Comparison of ENCODE assay signal across 1 cellular context in the genomic region with DNA sequence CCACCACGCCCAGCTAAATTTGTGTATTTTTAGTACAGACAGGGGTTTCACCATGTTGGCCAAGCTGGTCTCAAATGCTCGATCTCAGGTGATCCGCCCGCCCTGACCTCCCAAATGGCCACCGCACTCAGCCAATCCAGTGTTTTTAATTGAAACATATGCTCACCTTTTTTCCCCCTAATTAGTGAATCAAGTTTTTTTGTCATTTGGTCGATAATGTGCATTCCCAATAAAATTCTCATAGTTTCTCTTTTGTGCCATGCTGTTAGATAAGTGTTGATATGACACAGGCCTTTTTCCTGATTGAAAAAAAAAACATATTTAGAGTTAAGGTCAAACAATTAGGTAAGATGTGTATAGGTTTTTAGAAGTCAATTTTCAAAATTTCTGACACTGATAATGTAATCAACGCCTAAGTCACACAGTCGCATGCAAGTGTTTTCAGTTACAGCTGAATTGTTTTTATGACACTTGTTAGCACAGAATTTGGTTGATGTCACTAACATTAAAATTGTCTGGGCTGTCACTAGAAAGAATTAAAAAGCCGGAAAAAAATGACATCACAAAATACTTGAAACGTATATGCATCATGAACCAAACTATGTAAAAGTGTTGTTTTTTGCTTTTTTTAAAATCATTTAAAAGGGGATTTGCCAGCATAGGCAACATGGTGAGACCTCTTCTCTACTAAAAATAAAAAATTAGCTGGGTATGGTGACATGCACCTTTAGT.
TF ChIP-seq lines count a peak whose summit lies in the region.

No MANE protein-coding gene starts in this region.

TF ChIP-seq in endothelial cell of umbilical vein, 7 proteins besides CTCF, POLR2A, EP300 and RAD21:
- TF ChIP-seq, protein P1, sequence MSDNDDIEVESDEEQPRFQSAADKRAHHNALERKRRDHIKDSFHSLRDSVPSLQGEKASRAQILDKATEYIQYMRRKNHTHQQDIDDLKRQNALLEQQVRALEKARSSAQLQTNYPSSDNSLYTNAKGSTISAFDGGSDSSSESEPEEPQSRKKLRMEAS (IDR thresholded peaks at IDR 0.05; ENCODE audit: insufficient read depth, insufficient read length): no peak
- TF ChIP-seq GATA2 (IDR thresholded peaks at IDR 0.05; ENCODE audit: insufficient read depth, insufficient read length, low read depth, low read length): no peak
- TF ChIP-seq FOS (IDR thresholded peaks at IDR 0.05; ENCODE audit: borderline replicate concordance, insufficient read depth, low read length): no peak
- TF ChIP-seq EZH2 (IDR thresholded peaks at IDR 0.05; ENCODE audit: borderline replicate concordance, low read depth, low read length, severe bottlenecking): no peak
- no peak for TF ChIP-seq POLR2AphosphoS5 (IDR thresholded peaks at IDR 0.05; ENCODE audit: insufficient read depth, low read depth, low read length)
- no peak for TF ChIP-seq JUN (IDR thresholded peaks at IDR 0.05; ENCODE audit: borderline replicate concordance, insufficient read depth, insufficient read length, low read depth)
- no peak for TF ChIP-seq MYC (IDR thresholded peaks at IDR 0.05; ENCODE audit: low read depth, low read length)
TF ChIP-seq in endothelial cell of umbilical vein: peak in this region for 0.
